In the genomic region with DNA sequence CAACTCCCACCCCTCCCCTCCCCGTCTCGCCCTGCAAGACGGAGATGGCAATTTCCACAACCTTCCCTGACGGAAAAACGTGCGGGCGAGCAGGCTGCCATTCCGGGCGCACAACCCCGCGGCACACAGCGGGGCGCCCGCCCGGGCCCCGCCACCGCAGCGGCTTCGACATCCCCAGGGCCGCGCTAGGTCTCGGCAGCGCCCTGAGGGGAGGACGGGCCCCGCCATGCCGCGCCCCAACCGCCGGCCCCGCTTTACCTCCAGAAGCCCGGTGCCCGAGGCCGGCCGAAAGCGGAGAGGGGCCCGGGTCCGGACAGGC, we compare ENCODE assay signal across 8 cellular contexts. TPM values are rescaled to one million over a fixed set of nuclear protein-coding genes. Genes with fewer than 3 reads are reported as not detected.
DNase-seq lines count a peak whose midpoint lies in the region; FAIRE-seq and TF ChIP-seq lines count a peak whose summit lies in the region.

No MANE protein-coding gene starts in this region.

- no peaks in the 10 kb centered on the region for H3K9me2 ChIP-seq in GM23248 (ENCODE audit: insufficient read depth)

- TF ChIP-seq CTCF in esophagus muscularis mucosa (IDR thresholded peaks at IDR 0.05): no peak

- peaks cover 29 to 44% (median 33%) of the 10 kb centered on the region in 3 donors for H3K4me1 Mint-ChIP-seq in CD8-positive, alpha-beta memory T cell

- no peak for TF ChIP-seq POLR2A in esophagus muscularis mucosa (IDR thresholded peaks at IDR 0.05; ENCODE audit: low read depth)
- no peak for TF ChIP-seq POLR2A in GM12892 (IDR thresholded peaks at IDR 0.05; ENCODE audit: low read depth, low read length)

- POLR2A ChIA-PET in CD8-positive, alpha-beta memory T cell (lab: Charles Lee): interaction anchor here (0.7 to 1.9 kb wide), 6 partner anchors 8 to 1052 kb away, joined by 4 to 15 read pairs (median 7); a partner anchor contains a TSS

- peak overlapping the region in 1 of 8 donors; percentile 74 for H3K27ac Mint-ChIP-seq in CD8-positive, alpha-beta memory T cell

- peaks cover 3 to 7% (median 4%) of the 10 kb centered on the region in 3 donors for H3K36me3 Mint-ChIP-seq in CD8-positive, alpha-beta memory T cell

- H3F3A ChIP-seq in GM23248 (ENCODE audit: insufficient read depth): no peaks in the 10 kb centered on the region

- peak overlapping the region; percentile 80 for H3K9ac ChIP-seq in GM23248

- H4K20me1 ChIP-seq in GM23248 (ENCODE audit: insufficient read depth): no peaks in the 10 kb centered on the region

- H3K27me3 ChIP-seq in CD8-positive, alpha-beta memory T cell (ENCODE audit: insufficient read depth, low read length, poor library complexity, severe bottlenecking): no peaks in the 10 kb centered on the region
- no peaks in the 10 kb centered on the region for H3K27me3 ChIP-seq in GM23248 (replicated peaks; ENCODE audit: insufficient read depth)
- H3K27me3 ChIP-seq in esophagus muscularis mucosa: no peaks in the 10 kb centered on the region
- H3K27me3 ChIP-seq in neuron (ENCODE audit: insufficient read depth, low read length): no peaks in the 10 kb centered on the region

- in situ Hi-C loops in GM23248 (cut with MboI): no loop called here

- H3K4me2 ChIP-seq in GM23248 (ENCODE audit: unreplicated experiment): peak overlapping the region; percentile 83

- no peak for FAIRE-seq in GM12892 (lab: Jason Lieb, UNC)

- peaks cover 33% of the 10 kb centered on the region for H3K4me1 ChIP-seq in CD8-positive, alpha-beta memory T cell (ENCODE audit: insufficient read depth, low read length)
- no peaks in the 10 kb centered on the region for H3K4me1 ChIP-seq in GM23248 (ENCODE audit: insufficient read depth)
- peaks cover 12 to 38% (median 22%) of the 10 kb centered on the region in 4 donors for H3K4me1 ChIP-seq in esophagus muscularis mucosa
- peaks cover 8% of the 10 kb centered on the region for H3K4me1 ChIP-seq in neuron (ENCODE audit: insufficient read depth, low read length)

- no peak overlapping the region for H3K27ac ChIP-seq in CD8-positive, alpha-beta memory T cell (ENCODE audit: low read depth, low read length)
- H3K27ac ChIP-seq in GM23248 (no peak overlapping the region), esophagus muscularis mucosa (replicated peaks in 1 of 4) (peak overlapping the region; percentile 89 to 94 (median 92))

- 2 to 3% methylated on average over 10 to 24 of the region's 37 CpGs for WGBS in GM23248 (ENCODE audit: low coverage in 1 of 2, low lambda C conversion rate in 2 of 2, missing lambda C conversion rate in 2 of 2), 2 experiments
- 5% methylated on average over 8 of the region's 37 CpGs for WGBS in esophagus muscularis mucosa

- TF ChIP-seq EP300 in esophagus muscularis mucosa (IDR thresholded peaks at IDR 0.05): no peak

- H3K79me2 ChIP-seq in GM23248 (ENCODE audit: insufficient read depth): peaks cover 18% of the 10 kb centered on the region

- H3K4me3 Mint-ChIP-seq in CD8-positive, alpha-beta memory T cell: peak overlapping the region in 6 of 7 donors; percentile 66 to 93 (median 85)

- no peaks in the 10 kb centered on the region for H3K27me3 Mint-ChIP-seq in CD8-positive, alpha-beta memory T cell

- peak overlapping the region; percentile 90 for H2AFZ ChIP-seq in GM23248
- peak overlapping the region; percentile 72 for H2AFZ ChIP-seq in neuron (ENCODE audit: low read depth, low read length)

- H3K36me3 ChIP-seq in CD8-positive, alpha-beta memory T cell (ENCODE audit: insufficient read depth, low read length): no peaks in the 10 kb centered on the region
- H3K36me3 ChIP-seq in GM23248 (ENCODE audit: low read depth) (no peaks in the 10 kb centered on the region), esophagus muscularis mucosa (peaks cover 0 to 4% (median under 1%) of the 10 kb centered on the region in 4 donors), neuron (ENCODE audit: insufficient read depth, low read length) (peaks cover 14% of the 10 kb centered on the region)

- intact Hi-C loops in esophagus muscularis mucosa (cut with DNase I): no loop called here

- H3K4me3 ChIP-seq in CD8-positive, alpha-beta memory T cell (ENCODE audit: low read length): peak overlapping the region; percentile 75
- H3K4me3 ChIP-seq in GM23248 (peak overlapping the region; percentile 87), esophagus muscularis mucosa (peak overlapping the region; percentile 73 to 95 (median 91)), neuron (ENCODE audit: low read length) (peak overlapping the region; percentile 77)

- CTCF ChIA-PET in CD8-positive, alpha-beta memory T cell (lab: Charles Lee): interaction anchor here (1.5 to 2.0 kb wide), 2 partner anchors 10 to 11 kb away, joined by 3 to 9 read pairs; no protein-coding TSS in a partner anchor

- no peaks in the 10 kb centered on the region for H3K9me3 ChIP-seq in CD8-positive, alpha-beta memory T cell (ENCODE audit: low read length)
- H3K9me3 ChIP-seq in GM23248 (ENCODE audit: low read depth) (no peaks in the 10 kb centered on the region), esophagus muscularis mucosa (peaks cover 0 to 5% (median 0%) of the 10 kb centered on the region in 4 donors), neuron (ENCODE audit: low read length) (peaks cover 16% of the 10 kb centered on the region)

- H3K9me3 Mint-ChIP-seq in CD8-positive, alpha-beta memory T cell: peaks cover 0 to 1% (median 0%) of the 10 kb centered on the region in 5 donors

- no peak for DNase-seq in CD8-positive, alpha-beta memory T cell
- DNase-seq in GM23248 (peak; percentile 55), RPMI8226 (peak; percentile 47), esophagus muscularis mucosa (ENCODE audit: extremely low spot score) (no peak), GM12892 (ENCODE audit: insufficient read length) (no peak), activated gamma-delta T cell (lab: John Stamatoyannopoulos, UW) (no peak), NCI-H524 (lab: John Stamatoyannopoulos, UW) (no peak)

RNA-seq across cellular contexts. Expression of a gene that starts 0.5 kb away (rescaled TPM):
- total RNA-seq in CD8-positive, alpha-beta memory T cell: 10 to 100 TPM; 28.4 to 32.1 TPM
- polyA plus RNA-seq in CD8-positive, alpha-beta memory T cell: 21.8 TPM
- 14.7 and 20.7 TPM in 2 replicates for total RNA-seq in GM23248 (2014; rRNA removed; shearing (Covaris generic))
- polyA plus RNA-seq in GM23248 (2016; fragmentation: Nextera tagmentation; extraction: Ambion mirVana): 17.7 and 20.3 TPM in 2 replicates
- total RNA-seq in esophagus muscularis mucosa: 10 to 100 TPM; 18.3 to 33.4 (median 28.3) TPM
- 3.3 TPM for polyA plus RNA-seq in GM12892 (2012; ENCODE audit: missing spikeins)

RNA-seq across cellular contexts. Expression of a gene that starts 18.1 kb away (rescaled TPM):
- under 1 TPM; 0.07 to 0.11 TPM for total RNA-seq in CD8-positive, alpha-beta memory T cell
- polyA plus RNA-seq in CD8-positive, alpha-beta memory T cell: 0.05 TPM
- not detected in 2 replicates for total RNA-seq in GM23248 (2014; rRNA removed; shearing (Covaris generic))
- polyA plus RNA-seq in GM23248 (2016; fragmentation: Nextera tagmentation; extraction: Ambion mirVana): not detected in 2 replicates
- not detected for total RNA-seq in esophagus muscularis mucosa
- polyA plus RNA-seq in GM12892 (2012; ENCODE audit: missing spikeins): not detected

Comparison
In these comparisons a context has a peak if more than half of its experiments do, and no peak if none do; other contexts are left out.
1. DNase-seq: peak in GM23248 (single experiment) and RPMI8226 (single experiment); none in CD8-positive, alpha-beta memory T cell (0 of 5), esophagus muscularis mucosa (single experiment), GM12892 (single experiment), activated gamma-delta T cell (single experiment) and NCI-H524 (0 of 2).
2. H3K27ac ChIP-seq: peak in esophagus muscularis mucosa (4 of 4); none in CD8-positive, alpha-beta memory T cell (single experiment) and GM23248 (single experiment).
3. Peak in every context shown above with its lines, with median percentiles within 50 percentile points of each other: H3K4me3 ChIP-seq.